In genomic region chr1:161706483-161707347, GRCh38 we compare ENCODE assay signal across 8 cellular contexts. TPM values are rescaled to one million over a fixed set of nuclear protein-coding genes. Genes with fewer than 3 reads are reported as not detected.
A peak's percentile ranks its signal among the peaks of the same experiment; 100 is the strongest.
DNase-seq lines count a peak whose midpoint lies in the region; ATAC-seq, FAIRE-seq and TF ChIP-seq lines count a peak whose summit lies in the region.

Gene FCRLA (plus strand): TSS chr1:161707229. CDS start chr1:161707265, 36 bp downstream.

- H3K4me1 Mint-ChIP-seq in activated naive CD4-positive, alpha-beta T cell treated with anti-CD3 and anti-CD28 coated beads for 36 hours (ENCODE audit: low read depth) = no peaks in the 10 kb centered on the region

- DNase-seq in DMS 273 (lab: John Stamatoyannopoulos, UW; ENCODE audit: unreplicated experiment) (peak; percentile 43), DMS 273 treated with DMSO at 0.1 percent for 48 hours (lab: John Stamatoyannopoulos, UW) (no peak), NOMO-1 treated with DMSO at 0.1 percent for 48 hours (lab: John Stamatoyannopoulos, UW; ENCODE audit: unreplicated experiment) (peak; percentile 79), fibroblast of the aortic adventitia (ENCODE audit: low read depth) (peak; percentile 97), frontal cortex (ENCODE audit: low spot score in 2 of 2) (no peak), SKM-1 (lab: John Stamatoyannopoulos, UW; ENCODE audit: unreplicated experiment) (no peak)
- no peak for DNase-seq in activated naive CD4-positive, alpha-beta T cell treated with anti-CD3 and anti-CD28 coated beads for 36 hours

- H3K9me3 Mint-ChIP-seq in activated naive CD4-positive, alpha-beta T cell treated with anti-CD3 and anti-CD28 coated beads for 36 hours = no peaks in the 10 kb centered on the region

- H3K27ac Mint-ChIP-seq in activated naive CD4-positive, alpha-beta T cell treated with anti-CD3 and anti-CD28 coated beads for 36 hours = no peak within 1 kb of the TSS

- peak; percentile 67 for ATAC-seq in HG02642 (IDR thresholded peaks at IDR 0.05; ENCODE audit: poor library complexity, unreplicated experiment)

- H3K36me3 Mint-ChIP-seq in activated naive CD4-positive, alpha-beta T cell treated with anti-CD3 and anti-CD28 coated beads for 36 hours (ENCODE audit: low read depth) = no peaks in the 10 kb centered on the region

- no peaks in the 10 kb centered on the region for H3K27me3 Mint-ChIP-seq in activated naive CD4-positive, alpha-beta T cell treated with anti-CD3 and anti-CD28 coated beads for 36 hours (ENCODE audit: low read depth)

- no peak for TF ChIP-seq CTCF in fibroblast of the aortic adventitia (IDR thresholded peaks at IDR 0.05; ENCODE audit: insufficient read depth, low read length)

- CTCF ChIA-PET in activated naive CD4-positive, alpha-beta T cell treated with anti-CD3 and anti-CD28 coated beads for 36 hours (lab: Charles Lee) = interaction anchor here (1.1 to 1.8 kb wide), 2 partner anchors 30 to 31 kb away, joined by 3 to 6 read pairs; no protein-coding TSS in a partner anchor

- H3K4me3 ChIP-seq in fibroblast of the aortic adventitia (ENCODE audit: low read depth, low read length) = no peak within 1 kb of the TSS

- H3K4me3 Mint-ChIP-seq in activated naive CD4-positive, alpha-beta T cell treated with anti-CD3 and anti-CD28 coated beads for 36 hours = no peak within 1 kb of the TSS

- intact Hi-C loops in activated naive CD4-positive, alpha-beta T cell treated with anti-CD3 and anti-CD28 coated beads for 36 hours (cut with micrococcal nuclease) = loop anchor here (2.0 kb wide), 1 partner anchor 24 kb away; no protein-coding TSS in a partner anchor

- FAIRE-seq in frontal cortex (lab: Jason Lieb, UNC) = no peak

RNA-seq across cellular contexts. Expression of gene FCRLA, which starts in this region (rescaled TPM):
- total RNA-seq in fibroblast of the aortic adventitia (ENCODE audit: low replicate concordance) (0.90 TPM in 1 of 2 replicates, not detected in the other), frontal cortex (not detected)
- not detected for total RNA-seq in activated naive CD4-positive, alpha-beta T cell treated with anti-CD3 and anti-CD28 coated beads for 36 hours

Comparison
In these comparisons a context has a peak if more than half of its experiments do, and no peak if none do; other contexts are left out.
1. DNase-seq: peak in DMS 273 (single experiment) and NOMO-1 treated with DMSO at 0.1 percent for 48 hours (single experiment); none in DMS 273 treated with DMSO at 0.1 percent for 48 hours (single experiment), frontal cortex (0 of 2), SKM-1 (single experiment) and activated naive CD4-positive, alpha-beta T cell treated with anti-CD3 and anti-CD28 coated beads for 36 hours (single experiment).
2. Peak in DNase-seq in fibroblast of the aortic adventitia; RNA of the gene not detected or under 1 TPM.